Comparison of ENCODE assay signal across 12 cellular contexts in the genomic region with DNA sequence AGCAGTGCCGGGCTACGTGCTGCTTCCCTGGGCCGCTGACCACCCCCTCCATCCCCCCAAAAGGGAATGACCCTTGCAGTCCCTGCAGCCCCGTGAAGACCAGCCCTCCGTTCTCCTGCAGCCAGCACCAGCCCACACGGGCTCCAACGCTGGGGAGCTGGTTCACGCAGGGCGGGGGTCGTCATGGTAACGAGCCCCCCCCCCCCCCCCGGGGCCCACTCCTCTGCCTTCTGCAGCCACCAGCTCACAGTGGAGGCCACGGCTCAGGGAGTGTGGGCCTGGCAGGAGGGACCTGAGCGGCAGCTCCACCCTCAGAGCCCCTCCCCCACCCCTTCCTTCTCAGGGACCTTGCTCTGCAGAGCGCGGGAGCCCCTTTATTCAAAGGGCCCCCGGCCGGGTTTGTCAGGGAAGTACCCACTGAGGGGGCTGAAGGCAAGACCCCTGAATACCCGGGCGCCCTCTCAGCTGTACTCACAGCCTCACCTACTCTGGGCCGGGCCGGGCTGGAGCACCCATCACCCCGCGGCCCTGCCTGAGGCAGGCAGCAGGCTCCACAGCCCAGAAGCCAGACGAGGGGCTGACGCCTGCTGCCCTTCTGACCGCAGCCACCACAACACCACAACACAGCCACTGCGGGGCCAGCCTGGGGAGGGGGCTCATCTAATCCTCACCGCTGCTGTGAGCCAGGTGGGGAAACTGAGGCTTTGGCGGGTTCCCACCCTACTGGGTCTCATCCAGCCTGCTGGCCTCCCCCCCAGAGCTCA. TPM values are rescaled to one million over a fixed set of nuclear protein-coding genes. Genes with fewer than 3 reads are reported as not detected.
DNase-seq lines count a peak whose midpoint lies in the region; ATAC-seq, FAIRE-seq and TF ChIP-seq lines count a peak whose summit lies in the region.
"Had no signal": no experiment of that assay in that cellular context is flagged by ENCODE, and none has a peak within 500 bp of the region (broad histone marks: within the 10 kb centered on the region; RNA-seq: fewer than 3 reads in every experiment).

No MANE protein-coding gene starts in this region.

- POLR2A ChIA-PET in RWPE1 (lab: Yijun Ruan, JAX; ENCODE audit: low non-redundant PET): interaction anchor here (0.7 kb wide), 1 partner anchor 135 kb away, joined by 4 read pairs; no protein-coding TSS in a partner anchor
- POLR2A ChIA-PET in activated CD4-positive, alpha-beta memory T cell treated with anti-CD3 and anti-CD28 coated beads for 36 hours (lab: Charles Lee): no interaction called here

- H3K27ac ChIP-seq in RWPE1: peak overlapping the region; percentile 39
- no peak overlapping the region for H3K27ac ChIP-seq in keratinocyte (ENCODE audit: control insufficient read depth, insufficient read depth, low read length)

- peak; percentile 21 for ATAC-seq in sciatic nerve
- no peak for ATAC-seq in GM21717 (IDR thresholded peaks at IDR 0.05; ENCODE audit: unreplicated experiment)

- no peaks in the 10 kb centered on the region for H3K9me3 ChIP-seq in keratinocyte (ENCODE audit: control insufficient read depth, low read depth, low read length)

- no peaks in the 10 kb centered on the region for H3K9me3 Mint-ChIP-seq in activated CD4-positive, alpha-beta memory T cell treated with anti-CD3 and anti-CD28 coated beads for 36 hours
- H3K9me3 Mint-ChIP-seq in glutamatergic neuron (ENCODE audit: unreplicated experiment): peaks cover 4% of the 10 kb centered on the region

- peak; percentile 73 for DNase-seq in activated CD8-positive, alpha-beta memory T cell treated with anti-CD3 and anti-CD28 coated beads for 24 hours
- DNase-seq in activated CD8-positive, alpha-beta memory T cell treated with anti-CD3 and anti-CD28 coated beads, Interleukin-2, amount 50 U/mL, for 4 hours: no peak
- DNase-seq in RWPE1 (ENCODE audit: low spot score) (no peak), keratinocyte (ENCODE audit: low read depth, low spot score) (no peak), sciatic nerve (ENCODE audit: low spot score) (no peak), glutamatergic neuron (no peak)
- no peak for DNase-seq in activated CD4-positive, alpha-beta memory T cell treated with anti-CD3 and anti-CD28 coated beads for 36 hours
- DNase-seq: NCI-H2081, SHP77 treated with DMSO at 0.1 percent for 48 hours had no signal

- H3K79me2 ChIP-seq in keratinocyte (ENCODE audit: control insufficient read depth, insufficient read depth, low read length): no peaks in the 10 kb centered on the region

- no peaks in the 10 kb centered on the region for H3K27me3 Mint-ChIP-seq in activated CD4-positive, alpha-beta memory T cell treated with anti-CD3 and anti-CD28 coated beads for 36 hours
- peaks cover 1% of the 10 kb centered on the region for H3K27me3 Mint-ChIP-seq in glutamatergic neuron (ENCODE audit: unreplicated experiment)

- no peaks in the 10 kb centered on the region for H3K36me3 Mint-ChIP-seq in activated CD4-positive, alpha-beta memory T cell treated with anti-CD3 and anti-CD28 coated beads for 36 hours
- no peaks in the 10 kb centered on the region for H3K36me3 Mint-ChIP-seq in glutamatergic neuron (ENCODE audit: unreplicated experiment)

- intact Hi-C loops in sciatic nerve (cut with DNase I): no loop called here
- intact Hi-C loops in activated CD4-positive, alpha-beta memory T cell treated with anti-CD3 and anti-CD28 coated beads for 36 hours (cut with micrococcal nuclease): no loop called here

- H3K4me3 Mint-ChIP-seq in activated CD4-positive, alpha-beta memory T cell treated with anti-CD3 and anti-CD28 coated beads for 36 hours: no peak overlapping the region
- H3K4me3 Mint-ChIP-seq in glutamatergic neuron (ENCODE audit: unreplicated experiment): no peak overlapping the region

- H3K4me3 ChIP-seq in keratinocyte (ENCODE audit: control insufficient read depth in 2 of 3, extremely low read depth in 1 of 3, insufficient read depth in 2 of 3, low read depth in 1 of 3, low read length in 3 of 3): no peak overlapping the region
- H3K4me3 ChIP-seq: smooth muscle cell had no signal

- H3K27me3 ChIP-seq in keratinocyte (ENCODE audit: control insufficient read depth, extremely low read depth, insufficient read depth, low read length): no peaks in the 10 kb centered on the region

- H3K9me1 ChIP-seq in keratinocyte (ENCODE audit: control insufficient read depth, extremely low read depth, insufficient read depth, low read length): no peaks in the 10 kb centered on the region

- no peak overlapping the region for H3K9ac ChIP-seq in keratinocyte (ENCODE audit: control insufficient read depth, extremely low read depth, insufficient read depth, low read length)

- H2AFZ ChIP-seq in keratinocyte (ENCODE audit: control insufficient read depth, low read length): peak overlapping the region; percentile 15

- peaks cover 13% of the 10 kb centered on the region for H3K4me1 Mint-ChIP-seq in activated CD4-positive, alpha-beta memory T cell treated with anti-CD3 and anti-CD28 coated beads for 36 hours (ENCODE audit: low read depth)
- peaks cover 5% of the 10 kb centered on the region for H3K4me1 Mint-ChIP-seq in glutamatergic neuron (ENCODE audit: low read depth, unreplicated experiment)

- H3K27ac Mint-ChIP-seq in activated CD4-positive, alpha-beta memory T cell treated with anti-CD3 and anti-CD28 coated beads for 36 hours: no peak overlapping the region
- H3K27ac Mint-ChIP-seq in glutamatergic neuron (ENCODE audit: unreplicated experiment): no peak overlapping the region

- TF ChIP-seq CTCF in RWPE1 (conservative IDR thresholded peaks at IDR 0.05; ENCODE audit: low read depth): no peak
- TF ChIP-seq CTCF in keratinocyte (optimal IDR thresholded peaks at IDR 0.05 in 1 of 3, IDR thresholded peaks at IDR 0.05 in 1 of 3, conservative IDR thresholded peaks at IDR 0.05 in 1 of 3; ENCODE audit: extremely low read depth in 1 of 3, insufficient read depth in 2 of 3, low read length in 3 of 3): no peak
- TF ChIP-seq CTCF in glutamatergic neuron (IDR thresholded peaks at IDR 0.05; ENCODE audit: partially characterized antibody, unreplicated experiment): no peak

- peaks cover 6% of the 10 kb centered on the region for H3K4me1 ChIP-seq in keratinocyte (ENCODE audit: control insufficient read depth, extremely low read depth, insufficient read depth, low read length)

- CTCF ChIA-PET in RWPE1 (lab: Yijun Ruan, JAX): no interaction called here
- CTCF ChIA-PET in activated CD4-positive, alpha-beta memory T cell treated with anti-CD3 and anti-CD28 coated beads for 36 hours (lab: Charles Lee): interaction anchor here (1.1 kb wide), 1 partner anchor 20 kb away, joined by 3 read pairs; no protein-coding TSS in a partner anchor

- H3K4me2 ChIP-seq in keratinocyte (ENCODE audit: control insufficient read depth, extremely low read depth, insufficient read depth, low read depth, low read length): peak overlapping the region; percentile 10
- H3K4me2 ChIP-seq: smooth muscle cell had no signal

- no peaks in the 10 kb centered on the region for H3K36me3 ChIP-seq in keratinocyte (ENCODE audit: control insufficient read depth in 2 of 2, extremely low read depth in 1 of 2, insufficient read depth in 2 of 2, low read length in 2 of 2)

- dilution Hi-C loops in keratinocyte (cut with MboI; ENCODE audit: extremely low pct_ligation_motif_present, low sequenced_read_pairs): no loop called here

- no peak for FAIRE-seq in keratinocyte (lab: Jason Lieb, UNC)
- FAIRE-seq: H54 had no signal

- no peaks in the 10 kb centered on the region for H4K20me1 ChIP-seq in keratinocyte (ENCODE audit: control insufficient read depth, extremely low read depth, insufficient read depth, low read length)

RNA-seq across cellular contexts. Expression of gene MEGF6, which starts 12.6 kb away (rescaled TPM):
- 0.24 to 0.71 TPM (median 0.42 TPM) in 3 replicates for polyA plus RNA-seq in keratinocyte
- 0.41 TPM for polyA plus RNA-seq in keratinocyte (2011; ENCODE audit: low read depth)
- polyA plus RNA-seq in keratinocyte (2011; cell fraction: cytosol; rRNA removed): 0.06 and 0.23 TPM in 2 replicates
- polyA plus RNA-seq in keratinocyte (2011; cell fraction: nucleus; rRNA removed): 2.1 and 3.7 TPM in 2 replicates
- 0.83 and 0.87 TPM in 2 replicates for polyA plus RNA-seq in keratinocyte (2012; ENCODE audit: low replicate concordance)
- polyA minus RNA-seq in keratinocyte: 0.22 to 0.36 TPM (median 0.26 TPM) in 3 replicates
- polyA minus RNA-seq in keratinocyte (2011; cell fraction: cytosol; rRNA and poly(A)+ RNA removed): 2.9 TPM
- polyA minus RNA-seq in keratinocyte (2011; cell fraction: nucleus; rRNA and poly(A)+ RNA removed): 4.4 and 7.2 TPM in 2 replicates
- total RNA-seq in sciatic nerve (35.4 TPM), glutamatergic neuron (ENCODE audit: unreplicated experiment) (64.7 TPM)
- 1 to 10 TPM; 6.8 to 9.8 TPM for total RNA-seq in activated CD4-positive, alpha-beta memory T cell treated with anti-CD3 and anti-CD28 coated beads for 36 hours

RNA-seq across cellular contexts. Expression of gene TPRG1L, which starts 26.1 kb away (rescaled TPM):
- 57.4 to 83.0 TPM (median 68.1 TPM) in 3 replicates for polyA plus RNA-seq in keratinocyte
- 40.0 TPM for polyA plus RNA-seq in keratinocyte (2011; ENCODE audit: low read depth)
- 93.8 and 97.0 TPM in 2 replicates for polyA plus RNA-seq in keratinocyte (2011; cell fraction: cytosol; rRNA removed)
- polyA plus RNA-seq in keratinocyte (2011; cell fraction: nucleus; rRNA removed): 46.3 and 48.6 TPM in 2 replicates
- polyA plus RNA-seq in keratinocyte (2012; ENCODE audit: low replicate concordance): 54.7 and 73.6 TPM in 2 replicates
- 47.2 to 96.6 TPM (median 60.1 TPM) in 3 replicates for polyA minus RNA-seq in keratinocyte
- polyA minus RNA-seq in keratinocyte (2011; cell fraction: cytosol; rRNA and poly(A)+ RNA removed): 111 TPM
- 26.0 and 33.8 TPM in 2 replicates for polyA minus RNA-seq in keratinocyte (2011; cell fraction: nucleus; rRNA and poly(A)+ RNA removed)
- total RNA-seq in sciatic nerve: 35.4 TPM
- 10 to 100 TPM in 1 of 2 experiments, 1 to 10 TPM in 1; 9.2 to 10.4 TPM for total RNA-seq in activated CD4-positive, alpha-beta memory T cell treated with anti-CD3 and anti-CD28 coated beads for 36 hours
- 43.1 TPM for total RNA-seq in glutamatergic neuron (ENCODE audit: unreplicated experiment)

RNA-seq across cellular contexts. Expression of gene WRAP73, which starts 51.2 kb away (rescaled TPM):
- 16.6 to 24.9 TPM (median 18.9 TPM) in 3 replicates for polyA plus RNA-seq in keratinocyte
- 6.0 TPM for polyA plus RNA-seq in keratinocyte (2011; ENCODE audit: low read depth)
- 11.1 and 12.0 TPM in 2 replicates for polyA plus RNA-seq in keratinocyte (2011; cell fraction: cytosol; rRNA removed)
- 29.2 and 36.0 TPM in 2 replicates for polyA plus RNA-seq in keratinocyte (2011; cell fraction: nucleus; rRNA removed)
- 10.9 and 16.7 TPM in 2 replicates for polyA plus RNA-seq in keratinocyte (2012; ENCODE audit: low replicate concordance)
- polyA minus RNA-seq in keratinocyte: 13.6 to 16.0 TPM (median 13.6 TPM) in 3 replicates
- polyA minus RNA-seq in keratinocyte (2011; cell fraction: cytosol; rRNA and poly(A)+ RNA removed): 19.6 TPM
- polyA minus RNA-seq in keratinocyte (2011; cell fraction: nucleus; rRNA and poly(A)+ RNA removed): 11.8 and 18.2 TPM in 2 replicates
- total RNA-seq in sciatic nerve (18.9 TPM), glutamatergic neuron (ENCODE audit: unreplicated experiment) (47.7 TPM)
- 10 to 100 TPM; 34.5 to 34.6 TPM for total RNA-seq in activated CD4-positive, alpha-beta memory T cell treated with anti-CD3 and anti-CD28 coated beads for 36 hours

RNA-seq across cellular contexts. Expression of gene TP73, which starts 53.6 kb away (rescaled TPM):
- polyA plus RNA-seq in keratinocyte: 0.10 to 0.23 TPM (median 0.14 TPM) in 3 replicates
- polyA plus RNA-seq in keratinocyte (2011; ENCODE audit: low read depth): 0.12 TPM
- 0.05 and 0.14 TPM in 2 replicates for polyA plus RNA-seq in keratinocyte (2011; cell fraction: cytosol; rRNA removed)
- polyA plus RNA-seq in keratinocyte (2011; cell fraction: nucleus; rRNA removed): 0.15 and 0.41 TPM in 2 replicates
- 0.14 and 0.36 TPM in 2 replicates for polyA plus RNA-seq in keratinocyte (2012; ENCODE audit: low replicate concordance)
- 0.10 to 0.56 TPM (median 0.10 TPM) in 3 replicates for polyA minus RNA-seq in keratinocyte
- not detected for polyA minus RNA-seq in keratinocyte (2011; cell fraction: cytosol; rRNA and poly(A)+ RNA removed)
- not detected in 2 replicates for polyA minus RNA-seq in keratinocyte (2011; cell fraction: nucleus; rRNA and poly(A)+ RNA removed)
- total RNA-seq in sciatic nerve (not detected), glutamatergic neuron (ENCODE audit: unreplicated experiment) (13.0 TPM)
- total RNA-seq in activated CD4-positive, alpha-beta memory T cell treated with anti-CD3 and anti-CD28 coated beads for 36 hours: under 1 TPM; 0.62 to 0.65 TPM
- polyA plus RNA-seq: smooth muscle cell had no signal
